ENCODE assay signal across 15 cellular contexts in genomic region chr15:51924146-51925068, GRCh38. TPM values are rescaled to one million over a fixed set of nuclear protein-coding genes. Genes with fewer than 3 reads are reported as not detected.
DNase-seq lines count a peak whose midpoint lies in the region; ATAC-seq, FAIRE-seq and TF ChIP-seq lines count a peak whose summit lies in the region.
"Had no signal": no experiment of that assay in that cellular context is flagged by ENCODE, and none has a peak within 500 bp of the region (broad histone marks: within the 10 kb centered on the region; RNA-seq: fewer than 3 reads in every experiment).

No MANE protein-coding gene starts in this region.

- no peak for TF ChIP-seq POLR2A in HepG2 (IDR thresholded peaks at IDR 0.05; ENCODE audit: insufficient read depth in 1 of 2, low read depth in 2 of 2, low read length in 2 of 2)

- in situ Hi-C loops in HepG2 (cut with HindIII; ENCODE audit: extremely low pct_ligation_motif_present, low pct_unique_long_range_greater_than_20kb), result loop anchor here (25.0 kb wide), 1 partner anchor 287 kb away; no protein-coding TSS in a partner anchor

- no peak overlapping the region for H2AFZ ChIP-seq in HepG2 (ENCODE audit: low read length)

- no peak overlapping the region for H3K9ac ChIP-seq in HepG2 (ENCODE audit: insufficient read depth, low read depth, low read length)

- no peaks in the 10 kb centered on the region for H3K27me3 Mint-ChIP-seq in activated CD4-positive, alpha-beta T cell treated with anti-CD3 and anti-CD28 coated beads, Interleukin-2, amount 10 ng/mL, durations not matched to agents 7 days and 5 days
- H3K27me3 Mint-ChIP-seq in activated CD4-positive, alpha-beta T cell treated with anti-CD3 and anti-CD28 coated beads, Interleukin-2, amount 10 ng/mL, durations not matched to agents 24 days and 14 days, result no peaks in the 10 kb centered on the region
- H3K27me3 Mint-ChIP-seq in type B pancreatic cell (no peaks in the 10 kb centered on the region), immature natural killer cell (ENCODE audit: low read depth in 3 of 3) (no peaks in the 10 kb centered on the region)

- DNase-seq in activated CD4-positive, alpha-beta T cell treated with anti-CD3 and anti-CD28 coated beads, Interleukin-2, amount 10 ng/mL, durations not matched to agents 7 days and 5 days, result no peak
- DNase-seq in activated CD4-positive, alpha-beta T cell treated with anti-CD3 and anti-CD28 coated beads, Interleukin-2, amount 10 ng/mL, durations not matched to agents 24 days and 14 days, result no peak
- DNase-seq in cerebellar cortex (ENCODE audit: low spot score) (peak; percentile 14), HepG2 (ENCODE audit: low spot score) (no peak), type B pancreatic cell (ENCODE audit: extremely low spot score, unreplicated experiment) (no peak), immature natural killer cell (no peak)
- DNase-seq: activated CD4-positive, alpha-beta T cell treated with anti-CD3 and anti-CD28 coated beads for 1 hour; uterus had no signal

- TF ChIP-seq EP300 in HepG2 (IDR thresholded peaks at IDR 0.05; ENCODE audit: low read depth in 2 of 2, low read length in 2 of 2) (no peak), HepG2 (CRISPR knock-in tag; IDR thresholded peaks at IDR 0.05; ENCODE audit: borderline replicate concordance) (no peak)

- no peaks in the 10 kb centered on the region for H3K27me3 ChIP-seq in HepG2 (ENCODE audit: control insufficient read depth in 1 of 2, insufficient read depth in 2 of 2, low read length in 2 of 2)
- H3K27me3 ChIP-seq: body of pancreas, uterus had no signal

- no peaks in the 10 kb centered on the region for H3K4me1 Mint-ChIP-seq in activated CD4-positive, alpha-beta T cell treated with anti-CD3 and anti-CD28 coated beads, Interleukin-2, amount 10 ng/mL, durations not matched to agents 7 days and 5 days
- H3K4me1 Mint-ChIP-seq in activated CD4-positive, alpha-beta T cell treated with anti-CD3 and anti-CD28 coated beads, Interleukin-2, amount 10 ng/mL, durations not matched to agents 24 days and 14 days, result no peaks in the 10 kb centered on the region
- H3K4me1 Mint-ChIP-seq in type B pancreatic cell (ENCODE audit: unreplicated experiment), result peaks cover 7% of the 10 kb centered on the region
- no peaks in the 10 kb centered on the region for H3K4me1 Mint-ChIP-seq in immature natural killer cell

- H4K20me1 ChIP-seq in HepG2 (ENCODE audit: insufficient read depth, low read length), result no peaks in the 10 kb centered on the region

- 91% methylated on average over 11 of the region's 11 CpGs for WGBS in HepG2 (ENCODE audit: low lambda C conversion rate)

- no peaks in the 10 kb centered on the region for H3K4me1 ChIP-seq in HepG2 (ENCODE audit: insufficient read depth, low read length)
- H3K4me1 ChIP-seq: body of pancreas, uterus had no signal

- no peak overlapping the region for H3K27ac ChIP-seq in HepG2 (ENCODE audit: extremely low read length, insufficient read depth, low read length)
- H3K27ac ChIP-seq: body of pancreas, epithelial cell of prostate, HL-60, SK-N-MC, uterus had no signal

- H3K4me2 ChIP-seq in HepG2 (ENCODE audit: low read depth, low read length), result no peak overlapping the region
- H3K4me2 ChIP-seq: smooth muscle cell had no signal

- TF ChIP-seq RAD21 in HepG2 (CRISPR knock-in tag; IDR thresholded peaks at IDR 0.05), result no peak

- H3K27ac Mint-ChIP-seq in activated CD4-positive, alpha-beta T cell treated with anti-CD3 and anti-CD28 coated beads, Interleukin-2, amount 10 ng/mL, durations not matched to agents 7 days and 5 days, result peak overlapping the region; percentile 21
- no peak overlapping the region for H3K27ac Mint-ChIP-seq in activated CD4-positive, alpha-beta T cell treated with anti-CD3 and anti-CD28 coated beads, Interleukin-2, amount 10 ng/mL, durations not matched to agents 24 days and 14 days
- H3K27ac Mint-ChIP-seq in type B pancreatic cell, result peak overlapping the region; percentile 28
- peak overlapping the region in 2 of 6 donors; percentile 18 for H3K27ac Mint-ChIP-seq in immature natural killer cell

- H3K4me3 ChIP-seq in HepG2 (replicated peaks in 1 of 3; ENCODE audit: insufficient read depth in 1 of 3, low read depth in 2 of 3, low read length in 3 of 3), result no peak overlapping the region
- H3K4me3 ChIP-seq: body of pancreas, SK-N-MC, smooth muscle cell, uterus had no signal

- ATAC-seq in HepG2 (peak; percentile 62), GM18868 (IDR thresholded peaks at IDR 0.05; ENCODE audit: unreplicated experiment) (no peak), HG03139 (IDR thresholded peaks at IDR 0.05; ENCODE audit: unreplicated experiment) (no peak)
- ATAC-seq: body of pancreas had no signal

- H3K4me3 Mint-ChIP-seq in activated CD4-positive, alpha-beta T cell treated with anti-CD3 and anti-CD28 coated beads, Interleukin-2, amount 10 ng/mL, durations not matched to agents 7 days and 5 days, result no peak overlapping the region
- H3K4me3 Mint-ChIP-seq in activated CD4-positive, alpha-beta T cell treated with anti-CD3 and anti-CD28 coated beads, Interleukin-2, amount 10 ng/mL, durations not matched to agents 24 days and 14 days, result no peak overlapping the region
- H3K4me3 Mint-ChIP-seq in type B pancreatic cell (no peak overlapping the region), immature natural killer cell (no peak overlapping the region)

- POLR2A ChIA-PET in activated CD4-positive, alpha-beta T cell treated with anti-CD3 and anti-CD28 coated beads, Interleukin-2, amount 10 ng/mL, durations not matched to agents 7 days and 5 days (lab: Charles Lee), result interaction anchor here (0.6 kb wide), 1 partner anchor 12 kb away, joined by 3 read pairs; no protein-coding TSS in a partner anchor
- POLR2A ChIA-PET in HepG2 (lab: Yijun Ruan, JAX), result interaction anchor here (1.1 kb wide), 1 partner anchor 48 kb away, joined by 3 read pairs; no protein-coding TSS in a partner anchor

- no peaks in the 10 kb centered on the region for H3K79me2 ChIP-seq in HepG2 (ENCODE audit: insufficient read depth, low read length)

- H3K36me3 Mint-ChIP-seq in activated CD4-positive, alpha-beta T cell treated with anti-CD3 and anti-CD28 coated beads, Interleukin-2, amount 10 ng/mL, durations not matched to agents 7 days and 5 days (ENCODE audit: low read depth), result peaks cover 22% of the 10 kb centered on the region
- H3K36me3 Mint-ChIP-seq in activated CD4-positive, alpha-beta T cell treated with anti-CD3 and anti-CD28 coated beads, Interleukin-2, amount 10 ng/mL, durations not matched to agents 24 days and 14 days (ENCODE audit: low read depth), result peaks cover 32% of the 10 kb centered on the region
- H3K36me3 Mint-ChIP-seq in type B pancreatic cell (peaks cover 4% of the 10 kb centered on the region), immature natural killer cell (peaks cover 0 to 29% (median 20%) of the 10 kb centered on the region in 3 donors)

- no peaks in the 10 kb centered on the region for H3K9me3 ChIP-seq in HepG2 (ENCODE audit: low read length)
- H3K9me3 ChIP-seq: body of pancreas, uterus had no signal

- FAIRE-seq in HepG2 (lab: Jason Lieb, UNC), result no peak

- intact Hi-C loops in activated CD4-positive, alpha-beta T cell treated with anti-CD3 and anti-CD28 coated beads, Interleukin-2, amount 10 ng/mL, durations not matched to agents 24 days and 14 days (cut with micrococcal nuclease), result no loop called here
- intact Hi-C loops in HepG2 (cut with micrococcal nuclease; ENCODE audit: unreplicated experiment), result no loop called here

- TSS peak; percentile 38 for BruUV-seq in HepG2 (replicated peaks; lab: Mats Ljungman, UMichigan)

- H3K36me3 ChIP-seq in HepG2 (replicated peaks in 1 of 2; ENCODE audit: control insufficient read depth in 1 of 2, insufficient read depth in 2 of 2, low read length in 2 of 2), result peaks cover 3 to 23% of the 10 kb centered on the region in 2 experiments; a peak in 3 of 5 replicates
- H3K36me3 ChIP-seq: uterus had no signal

- CTCF ChIA-PET in activated CD4-positive, alpha-beta T cell treated with anti-CD3 and anti-CD28 coated beads, Interleukin-2, amount 10 ng/mL, durations not matched to agents 7 days and 5 days (lab: Charles Lee), result interaction anchor here (0.6 to 1.2 kb wide), 2 partner anchors 11 to 40 kb away, joined by 3 read pairs; no protein-coding TSS in a partner anchor
- CTCF ChIA-PET in HepG2 (lab: Yijun Ruan, JAX; ENCODE audit: low intra/inter-chr PET ratio, low total read pairs), result no interaction called here

- TF ChIP-seq CTCF in HepG2 (CRISPR knock-in tag; IDR thresholded peaks at IDR 0.05), result no peak; the same call in 1 of the 2 replicates
- TF ChIP-seq CTCF in type B pancreatic cell (conservative IDR thresholded peaks at IDR 0.05), result no peak

- H3K9me3 Mint-ChIP-seq in activated CD4-positive, alpha-beta T cell treated with anti-CD3 and anti-CD28 coated beads, Interleukin-2, amount 10 ng/mL, durations not matched to agents 7 days and 5 days, result no peaks in the 10 kb centered on the region
- no peaks in the 10 kb centered on the region for H3K9me3 Mint-ChIP-seq in activated CD4-positive, alpha-beta T cell treated with anti-CD3 and anti-CD28 coated beads, Interleukin-2, amount 10 ng/mL, durations not matched to agents 24 days and 14 days
- H3K9me3 Mint-ChIP-seq in type B pancreatic cell, result no peaks in the 10 kb centered on the region
- H3K9me3 Mint-ChIP-seq in immature natural killer cell, result no peaks in the 10 kb centered on the region

RNA-seq across cellular contexts. Expression of gene LEO1, which starts 47.2 kb away (rescaled TPM):
- total RNA-seq in activated CD4-positive, alpha-beta T cell treated with anti-CD3 and anti-CD28 coated beads, Interleukin-2, amount 10 ng/mL, durations not matched to agents 7 days and 5 days, result 10 to 100 TPM; 32.0 to 34.4 TPM
- 35.0 and 35.7 TPM in 2 replicates for total RNA-seq in activated CD4-positive, alpha-beta T cell treated with anti-CD3 and anti-CD28 coated beads, Interleukin-2, amount 10 ng/mL, durations not matched to agents 24 days and 14 days
- total RNA-seq in HepG2 (2016; rRNA removed; fragmentation: Illumina TruSeq; extraction: Trizol) (60.3 and 103 TPM in 2 replicates), type B pancreatic cell (ENCODE audit: low replicate concordance) (25.8 and 30.0 TPM in 2 replicates)
- 5.4 and 6.7 TPM in 2 replicates for total RNA-seq in HepG2 (2016; cell fraction: cytosol; rRNA removed; fragmentation: Illumina TruSeq; extraction: Trizol; ENCODE audit: low read depth)
- 59.6 and 98.8 TPM in 2 replicates for total RNA-seq in HepG2 (2016; cell fraction: insoluble cytoplasmic fraction; rRNA removed; fragmentation: Illumina TruSeq; extraction: Trizol)
- total RNA-seq in HepG2 (2016; cell fraction: membrane; rRNA removed; fragmentation: Illumina TruSeq; extraction: Trizol), result 11.8 and 15.6 TPM in 2 replicates
- total RNA-seq in HepG2 (2016; cell fraction: nucleus; rRNA removed; fragmentation: Illumina TruSeq; extraction: Trizol), result 31.2 and 37.2 TPM in 2 replicates
- polyA plus RNA-seq in HepG2 (2011; rRNA removed) (14.8 and 17.0 TPM in 2 replicates), immature natural killer cell (10 to 100 TPM; 10.4 to 30.0 (median 16.2) TPM)
- polyA plus RNA-seq in HepG2 (2011; cell fraction: cytosol; rRNA removed), result 5.5 and 8.8 TPM in 2 replicates
- 6.2 and 9.5 TPM in 2 replicates for polyA plus RNA-seq in HepG2 (2011; cell fraction: nucleus; rRNA removed)
- polyA plus RNA-seq in HepG2 (2012), result 53.1 and 82.9 TPM in 2 replicates
- 1.7 and 2.5 TPM in 2 replicates for polyA plus RNA-seq in HepG2 (2016; cell fraction: cytosol; fragmentation: Illumina TruSeq; extraction: Trizol; ENCODE audit: low read depth)
- polyA plus RNA-seq in HepG2 (2016; cell fraction: insoluble cytoplasmic fraction; fragmentation: Illumina TruSeq; extraction: Trizol; ENCODE audit: low read depth), result 95.3 and 96.1 TPM in 2 replicates
- polyA plus RNA-seq in HepG2 (2016; cell fraction: membrane; fragmentation: Illumina TruSeq; extraction: Trizol; ENCODE audit: low read depth), result 3.5 and 5.3 TPM in 2 replicates
- polyA plus RNA-seq in HepG2 (2016; cell fraction: nucleus; fragmentation: Illumina TruSeq; extraction: Trizol; ENCODE audit: insufficient read depth, low read depth), result 34.7 and 39.3 TPM in 2 replicates
- 4.3 TPM in 2 replicates for polyA minus RNA-seq in HepG2 (2011; rRNA and poly(A)+ RNA removed; ENCODE audit: low replicate concordance)
- polyA minus RNA-seq in HepG2 (2011; cell fraction: cytosol; rRNA and poly(A)+ RNA removed), result 14.5 and 17.0 TPM in 2 replicates
- 22.8 and 38.7 TPM in 2 replicates for polyA minus RNA-seq in HepG2 (2011; cell fraction: nucleus; rRNA and poly(A)+ RNA removed)
